ENCODE assay signal across 1 cellular context in the genomic region with DNA sequence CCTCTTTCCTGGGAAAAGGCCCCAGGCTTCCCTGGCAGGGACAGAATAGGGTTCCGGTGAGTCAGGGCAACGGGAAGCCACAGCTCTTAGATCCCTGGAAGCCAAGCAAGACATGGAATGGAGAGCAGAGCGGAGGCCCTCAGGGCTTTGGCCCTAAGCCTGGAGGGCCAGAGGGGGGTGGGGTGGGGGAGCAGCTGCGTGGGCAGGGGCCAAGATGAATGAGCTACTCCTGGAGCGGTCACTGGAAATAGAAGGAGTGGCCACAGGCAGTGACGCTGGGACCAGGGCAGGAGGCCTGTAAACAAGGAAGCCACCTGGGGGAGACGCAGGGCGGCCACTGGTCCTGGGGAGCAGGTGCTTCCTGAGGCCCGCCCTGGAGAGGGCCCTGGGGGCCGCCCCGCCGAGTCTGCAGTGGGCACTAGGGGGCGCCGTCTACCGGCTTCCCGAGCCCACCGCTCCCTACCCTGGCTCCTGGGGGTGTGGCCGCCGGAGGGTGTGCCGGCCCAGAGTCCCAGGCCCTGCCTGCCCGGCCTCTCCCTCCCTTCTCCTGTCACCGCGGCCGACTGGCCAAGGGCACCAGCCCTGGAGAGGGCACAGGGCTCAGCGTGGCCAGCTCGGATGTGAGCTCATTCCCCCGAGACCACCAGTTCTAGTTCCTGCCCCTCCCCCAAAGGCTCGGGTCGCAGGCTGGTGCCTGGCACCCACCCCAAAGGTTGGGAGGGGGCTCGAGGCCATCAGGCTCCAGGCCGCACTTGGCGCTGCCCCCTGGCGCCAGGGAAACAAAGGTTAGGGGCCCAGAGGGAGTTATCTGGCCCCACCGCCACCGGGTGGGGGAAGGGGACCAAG.
TF ChIP-seq lines count a peak whose summit lies in the region.

No MANE protein-coding gene starts in this region.

TF ChIP-seq in HEK293, 187 proteins besides CTCF, POLR2A, EP300 and RAD21 (continued from another document and continues in another):
- TF ChIP-seq ZNF433 (tag by site-specific recombination; IDR thresholded peaks at IDR 0.05; ENCODE audit: low read depth) (no peak), GFI1B (tag by site-specific recombination; IDR thresholded peaks at IDR 0.05) (no peak), ZNF501 (tag by site-specific recombination; IDR thresholded peaks at IDR 0.05) (no peak), ZBTB1 (tag by site-specific recombination; IDR thresholded peaks at IDR 0.05) (no peak), ZSCAN16 (tag by site-specific recombination; IDR thresholded peaks at IDR 0.05) (no peak), ZNF707 (tag by site-specific recombination; IDR thresholded peaks at IDR 0.05) (no peak), ZNF571 (tag by site-specific recombination; IDR thresholded peaks at IDR 0.05) (no peak), ZNF354C (tag by site-specific recombination; IDR thresholded peaks at IDR 0.05; ENCODE audit: borderline replicate concordance, low read depth) (no peak), SALL2 (tag by site-specific recombination; IDR thresholded peaks at IDR 0.05; ENCODE audit: borderline replicate concordance) (no peak), RBAK (tag by site-specific recombination; IDR thresholded peaks at IDR 0.05) (no peak), MEIS1 (CRISPR knock-in tag; IDR thresholded peaks at IDR 0.05; ENCODE audit: borderline replicate concordance) (no peak), KLF9 (tag by site-specific recombination; IDR thresholded peaks at IDR 0.05; ENCODE audit: low read depth) (peak; percentile 98), ZNF202 (tag by site-specific recombination; IDR thresholded peaks at IDR 0.05; ENCODE audit: borderline replicate concordance) (no peak), ZNF114 (tag by site-specific recombination; IDR thresholded peaks at IDR 0.05) (no peak), ZNF112 (tag by site-specific recombination; IDR thresholded peaks at IDR 0.05) (no peak), KLF7 (tag by site-specific recombination; IDR thresholded peaks at IDR 0.05; ENCODE audit: borderline replicate concordance) (no peak), ZNF184 (tag by site-specific recombination; IDR thresholded peaks at IDR 0.05) (no peak), ZNF621 (tag by site-specific recombination; IDR thresholded peaks at IDR 0.05) (no peak), ZNF596 (tag by site-specific recombination; IDR thresholded peaks at IDR 0.05) (no peak), ZNF843 (tag by site-specific recombination; IDR thresholded peaks at IDR 0.05) (0 out of 2 replicates have a peak, but pooled peaks have one; percentile 23), ZBTB20 (tag by site-specific recombination; IDR thresholded peaks at IDR 0.05) (peak; percentile 43; the same call in 1 of the 2 replicates), WT1 (tag by site-specific recombination; IDR thresholded peaks at IDR 0.05) (no peak), HOXA7 (CRISPR knock-in tag; IDR thresholded peaks at IDR 0.05; ENCODE audit: borderline replicate concordance) (no peak), ZNF658 (tag by site-specific recombination; IDR thresholded peaks at IDR 0.05) (no peak), ZFP3 (tag by site-specific recombination; IDR thresholded peaks at IDR 0.05; ENCODE audit: low read depth) (no peak), ZNF521 (tag by site-specific recombination; IDR thresholded peaks at IDR 0.05) (no peak), ZNF350 (tag by site-specific recombination; IDR thresholded peaks at IDR 0.05) (no peak), OVOL3 (tag by site-specific recombination; IDR thresholded peaks at IDR 0.05) (no peak), ZNF48 (tag by site-specific recombination; IDR thresholded peaks at IDR 0.05) (no peak), ZNF23 (tag by site-specific recombination; IDR thresholded peaks at IDR 0.05; ENCODE audit: borderline replicate concordance) (no peak), REPIN1 (tag by site-specific recombination; IDR thresholded peaks at IDR 0.05; ENCODE audit: low read depth) (no peak), ZNF155 (tag by site-specific recombination; IDR thresholded peaks at IDR 0.05) (no peak), TCF7L2 (IDR thresholded peaks at IDR 0.05; ENCODE audit: borderline replicate concordance, low read depth, low read length) (no peak), ZNF2 (tag by site-specific recombination; IDR thresholded peaks at IDR 0.05) (0 out of 2 replicates have a peak, but pooled peaks have one; percentile 43), GLI4 (tag by site-specific recombination; IDR thresholded peaks at IDR 0.05) (no peak), ZNF610 (tag by site-specific recombination; IDR thresholded peaks at IDR 0.05; ENCODE audit: borderline replicate concordance) (peak; percentile 57; the same call in 1 of the 2 replicates), ZNF76 (tag by site-specific recombination; IDR thresholded peaks at IDR 0.05; ENCODE audit: borderline replicate concordance, low read depth) (no peak; the same call in 1 of the 2 replicates), ZNF830 (tag by site-specific recombination; IDR thresholded peaks at IDR 0.05; ENCODE audit: low read depth) (no peak), ZNF670 (tag by site-specific recombination; IDR thresholded peaks at IDR 0.05; ENCODE audit: low read depth) (no peak), ZNF660 (tag by site-specific recombination; IDR thresholded peaks at IDR 0.05) (no peak), ZNF544 (tag by site-specific recombination; IDR thresholded peaks at IDR 0.05) (no peak), ZNF423 (tag by site-specific recombination; IDR thresholded peaks at IDR 0.05) (0 out of 2 replicates have a peak, but pooled peaks have one; percentile 26), SETDB1 (IDR thresholded peaks at IDR 0.05; ENCODE audit: insufficient read length, low read length) (no peak)
- TF ChIP-seq, protein P1, sequence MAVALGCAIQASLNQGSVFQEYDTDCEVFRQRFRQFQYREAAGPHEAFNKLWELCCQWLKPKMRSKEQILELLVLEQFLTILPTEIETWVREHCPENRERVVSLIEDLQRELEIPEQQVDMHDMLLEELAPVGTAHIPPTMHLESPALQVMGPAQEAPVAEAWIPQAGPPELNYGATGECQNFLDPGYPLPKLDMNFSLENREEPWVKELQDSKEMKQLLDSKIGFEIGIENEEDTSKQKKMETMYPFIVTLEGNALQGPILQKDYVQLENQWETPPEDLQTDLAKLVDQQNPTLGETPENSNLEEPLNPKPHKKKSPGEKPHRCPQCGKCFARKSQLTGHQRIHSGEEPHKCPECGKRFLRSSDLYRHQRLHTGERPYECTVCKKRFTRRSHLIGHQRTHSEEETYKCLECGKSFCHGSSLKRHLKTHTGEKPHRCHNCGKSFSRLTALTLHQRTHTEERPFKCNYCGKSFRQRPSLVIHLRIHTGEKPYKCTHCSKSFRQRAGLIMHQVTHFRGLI (tag by site-specific recombination; IDR thresholded peaks at IDR 0.05): no peak
- TF ChIP-seq, protein P2, sequence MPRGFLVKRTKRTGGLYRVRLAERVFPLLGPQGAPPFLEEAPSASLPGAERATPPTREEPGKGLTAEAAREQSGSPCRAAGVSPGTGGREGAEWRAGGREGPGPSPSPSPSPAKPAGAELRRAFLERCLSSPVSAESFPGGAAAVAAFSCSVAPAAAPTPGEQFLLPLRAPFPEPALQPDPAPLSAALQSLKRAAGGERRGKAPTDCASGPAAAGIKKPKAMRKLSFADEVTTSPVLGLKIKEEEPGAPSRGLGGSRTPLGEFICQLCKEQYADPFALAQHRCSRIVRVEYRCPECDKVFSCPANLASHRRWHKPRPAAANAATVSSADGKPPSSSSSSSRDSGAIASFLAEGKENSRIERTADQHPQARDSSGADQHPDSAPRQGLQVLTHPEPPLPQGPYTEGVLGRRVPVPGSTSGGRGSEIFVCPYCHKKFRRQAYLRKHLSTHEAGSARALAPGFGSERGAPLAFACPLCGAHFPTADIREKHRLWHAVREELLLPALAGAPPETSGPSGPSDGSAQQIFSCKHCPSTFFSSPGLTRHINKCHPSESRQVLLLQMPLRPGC (tag by site-specific recombination; IDR thresholded peaks at IDR 0.05): no peak
- TF ChIP-seq, protein P3, sequence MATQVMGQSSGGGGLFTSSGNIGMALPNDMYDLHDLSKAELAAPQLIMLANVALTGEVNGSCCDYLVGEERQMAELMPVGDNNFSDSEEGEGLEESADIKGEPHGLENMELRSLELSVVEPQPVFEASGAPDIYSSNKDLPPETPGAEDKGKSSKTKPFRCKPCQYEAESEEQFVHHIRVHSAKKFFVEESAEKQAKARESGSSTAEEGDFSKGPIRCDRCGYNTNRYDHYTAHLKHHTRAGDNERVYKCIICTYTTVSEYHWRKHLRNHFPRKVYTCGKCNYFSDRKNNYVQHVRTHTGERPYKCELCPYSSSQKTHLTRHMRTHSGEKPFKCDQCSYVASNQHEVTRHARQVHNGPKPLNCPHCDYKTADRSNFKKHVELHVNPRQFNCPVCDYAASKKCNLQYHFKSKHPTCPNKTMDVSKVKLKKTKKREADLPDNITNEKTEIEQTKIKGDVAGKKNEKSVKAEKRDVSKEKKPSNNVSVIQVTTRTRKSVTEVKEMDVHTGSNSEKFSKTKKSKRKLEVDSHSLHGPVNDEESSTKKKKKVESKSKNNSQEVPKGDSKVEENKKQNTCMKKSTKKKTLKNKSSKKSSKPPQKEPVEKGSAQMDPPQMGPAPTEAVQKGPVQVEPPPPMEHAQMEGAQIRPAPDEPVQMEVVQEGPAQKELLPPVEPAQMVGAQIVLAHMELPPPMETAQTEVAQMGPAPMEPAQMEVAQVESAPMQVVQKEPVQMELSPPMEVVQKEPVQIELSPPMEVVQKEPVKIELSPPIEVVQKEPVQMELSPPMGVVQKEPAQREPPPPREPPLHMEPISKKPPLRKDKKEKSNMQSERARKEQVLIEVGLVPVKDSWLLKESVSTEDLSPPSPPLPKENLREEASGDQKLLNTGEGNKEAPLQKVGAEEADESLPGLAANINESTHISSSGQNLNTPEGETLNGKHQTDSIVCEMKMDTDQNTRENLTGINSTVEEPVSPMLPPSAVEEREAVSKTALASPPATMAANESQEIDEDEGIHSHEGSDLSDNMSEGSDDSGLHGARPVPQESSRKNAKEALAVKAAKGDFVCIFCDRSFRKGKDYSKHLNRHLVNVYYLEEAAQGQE (tag by site-specific recombination; IDR thresholded peaks at IDR 0.05): no peak
- TF ChIP-seq, protein P4, sequence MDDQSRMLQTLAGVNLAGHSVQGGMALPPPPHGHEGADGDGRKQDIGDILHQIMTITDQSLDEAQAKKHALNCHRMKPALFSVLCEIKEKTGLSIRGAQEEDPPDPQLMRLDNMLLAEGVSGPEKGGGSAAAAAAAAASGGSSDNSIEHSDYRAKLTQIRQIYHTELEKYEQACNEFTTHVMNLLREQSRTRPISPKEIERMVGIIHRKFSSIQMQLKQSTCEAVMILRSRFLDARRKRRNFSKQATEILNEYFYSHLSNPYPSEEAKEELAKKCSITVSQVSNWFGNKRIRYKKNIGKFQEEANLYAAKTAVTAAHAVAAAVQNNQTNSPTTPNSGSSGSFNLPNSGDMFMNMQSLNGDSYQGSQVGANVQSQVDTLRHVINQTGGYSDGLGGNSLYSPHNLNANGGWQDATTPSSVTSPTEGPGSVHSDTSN (CRISPR knock-in tag; IDR thresholded peaks at IDR 0.05): peak; percentile 36; the same call in 1 of the 2 replicates
- TF ChIP-seq, protein P5, sequence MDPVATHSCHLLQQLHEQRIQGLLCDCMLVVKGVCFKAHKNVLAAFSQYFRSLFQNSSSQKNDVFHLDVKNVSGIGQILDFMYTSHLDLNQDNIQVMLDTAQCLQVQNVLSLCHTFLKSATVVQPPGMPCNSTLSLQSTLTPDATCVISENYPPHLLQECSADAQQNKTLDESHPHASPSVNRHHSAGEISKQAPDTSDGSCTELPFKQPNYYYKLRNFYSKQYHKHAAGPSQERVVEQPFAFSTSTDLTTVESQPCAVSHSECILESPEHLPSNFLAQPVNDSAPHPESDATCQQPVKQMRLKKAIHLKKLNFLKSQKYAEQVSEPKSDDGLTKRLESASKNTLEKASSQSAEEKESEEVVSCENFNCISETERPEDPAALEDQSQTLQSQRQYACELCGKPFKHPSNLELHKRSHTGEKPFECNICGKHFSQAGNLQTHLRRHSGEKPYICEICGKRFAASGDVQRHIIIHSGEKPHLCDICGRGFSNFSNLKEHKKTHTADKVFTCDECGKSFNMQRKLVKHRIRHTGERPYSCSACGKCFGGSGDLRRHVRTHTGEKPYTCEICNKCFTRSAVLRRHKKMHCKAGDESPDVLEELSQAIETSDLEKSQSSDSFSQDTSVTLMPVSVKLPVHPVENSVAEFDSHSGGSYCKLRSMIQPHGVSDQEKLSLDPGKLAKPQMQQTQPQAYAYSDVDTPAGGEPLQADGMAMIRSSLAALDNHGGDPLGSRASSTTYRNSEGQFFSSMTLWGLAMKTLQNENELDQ (tag by site-specific recombination; IDR thresholded peaks at IDR 0.05; ENCODE audit: low read depth): no peak
- TF ChIP-seq, protein P6, sequence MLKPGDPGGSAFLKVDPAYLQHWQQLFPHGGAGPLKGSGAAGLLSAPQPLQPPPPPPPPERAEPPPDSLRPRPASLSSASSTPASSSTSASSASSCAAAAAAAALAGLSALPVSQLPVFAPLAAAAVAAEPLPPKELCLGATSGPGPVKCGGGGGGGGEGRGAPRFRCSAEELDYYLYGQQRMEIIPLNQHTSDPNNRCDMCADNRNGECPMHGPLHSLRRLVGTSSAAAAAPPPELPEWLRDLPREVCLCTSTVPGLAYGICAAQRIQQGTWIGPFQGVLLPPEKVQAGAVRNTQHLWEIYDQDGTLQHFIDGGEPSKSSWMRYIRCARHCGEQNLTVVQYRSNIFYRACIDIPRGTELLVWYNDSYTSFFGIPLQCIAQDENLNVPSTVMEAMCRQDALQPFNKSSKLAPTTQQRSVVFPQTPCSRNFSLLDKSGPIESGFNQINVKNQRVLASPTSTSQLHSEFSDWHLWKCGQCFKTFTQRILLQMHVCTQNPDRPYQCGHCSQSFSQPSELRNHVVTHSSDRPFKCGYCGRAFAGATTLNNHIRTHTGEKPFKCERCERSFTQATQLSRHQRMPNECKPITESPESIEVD (tag by site-specific recombination; IDR thresholded peaks at IDR 0.05): no peak
- TF ChIP-seq, protein P7, sequence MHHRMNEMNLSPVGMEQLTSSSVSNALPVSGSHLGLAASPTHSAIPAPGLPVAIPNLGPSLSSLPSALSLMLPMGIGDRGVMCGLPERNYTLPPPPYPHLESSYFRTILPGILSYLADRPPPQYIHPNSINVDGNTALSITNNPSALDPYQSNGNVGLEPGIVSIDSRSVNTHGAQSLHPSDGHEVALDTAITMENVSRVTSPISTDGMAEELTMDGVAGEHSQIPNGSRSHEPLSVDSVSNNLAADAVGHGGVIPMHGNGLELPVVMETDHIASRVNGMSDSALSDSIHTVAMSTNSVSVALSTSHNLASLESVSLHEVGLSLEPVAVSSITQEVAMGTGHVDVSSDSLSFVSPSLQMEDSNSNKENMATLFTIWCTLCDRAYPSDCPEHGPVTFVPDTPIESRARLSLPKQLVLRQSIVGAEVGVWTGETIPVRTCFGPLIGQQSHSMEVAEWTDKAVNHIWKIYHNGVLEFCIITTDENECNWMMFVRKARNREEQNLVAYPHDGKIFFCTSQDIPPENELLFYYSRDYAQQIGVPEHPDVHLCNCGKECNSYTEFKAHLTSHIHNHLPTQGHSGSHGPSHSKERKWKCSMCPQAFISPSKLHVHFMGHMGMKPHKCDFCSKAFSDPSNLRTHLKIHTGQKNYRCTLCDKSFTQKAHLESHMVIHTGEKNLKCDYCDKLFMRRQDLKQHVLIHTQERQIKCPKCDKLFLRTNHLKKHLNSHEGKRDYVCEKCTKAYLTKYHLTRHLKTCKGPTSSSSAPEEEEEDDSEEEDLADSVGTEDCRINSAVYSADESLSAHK (tag by site-specific recombination; IDR thresholded peaks at IDR 0.05): no peak
